In genomic region chr3:53299611-53300023, GRCh38 we compare ENCODE assay signal across 1 cellular context.
TF ChIP-seq lines count a peak whose summit lies in the region.

No MANE protein-coding gene starts in this region.

TF ChIP-seq in HepG2, 621 proteins besides CTCF, POLR2A, EP300 and RAD21:
- TF ChIP-seq SMC3 (IDR thresholded peaks at IDR 0.05; ENCODE audit: low read length) (peak; percentile 63; the same call in 1 of the 2 replicates), CEBPG (CRISPR knock-in tag; IDR thresholded peaks at IDR 0.05) (peak; percentile 55), STAG1 (CRISPR knock-in tag; IDR thresholded peaks at IDR 0.05) (peak; percentile 77), TEF (CRISPR knock-in tag; IDR thresholded peaks at IDR 0.05) (peak; percentile 49; the same call in 1 of the 2 replicates), ARID3A (IDR thresholded peaks at IDR 0.05; ENCODE audit: low read depth, low read length) (0 out of 2 replicates have a peak, but pooled peaks have one; percentile 17), PPARG (CRISPR knock-in tag; conservative IDR thresholded peaks at IDR 0.05) (peak; percentile 22; the same call in 1 of the 2 replicates), CEBPB (IDR thresholded peaks at IDR 0.05; ENCODE audit: borderline replicate concordance, low read depth, low read length) (peak; percentile 54; the same call in 1 of the 2 replicates)
TF ChIP-seq in HepG2: peak in this region for 7; not testable (repeated sequence) for 614.
